Comparison of ENCODE assay signal across 20 cellular contexts in genomic region chr4:185903205-185903604, GRCh38.
DNase-seq lines count a peak whose midpoint lies in the region; ATAC-seq and TF ChIP-seq lines count a peak whose summit lies in the region.
"Had no signal": no experiment of that assay in that cellular context is flagged by ENCODE, and none has a peak within 500 bp of the region (broad histone marks: within the 10 kb centered on the region; RNA-seq: fewer than 3 reads in every experiment).

No MANE protein-coding gene starts in this region.

- no peak for TF ChIP-seq CTCF in RWPE1 (conservative IDR thresholded peaks at IDR 0.05; ENCODE audit: low read depth)
- no peak for TF ChIP-seq CTCF in choroid plexus epithelial cell (conservative IDR thresholded peaks at IDR 0.05; ENCODE audit: low read depth, low read length)
- no peak for TF ChIP-seq CTCF in mesothelial cell of epicardium (IDR thresholded peaks at IDR 0.05; ENCODE audit: unreplicated experiment)

- no peak overlapping the region for H3K4me3 Mint-ChIP-seq in mesothelial cell of epicardium
- H3K4me3 Mint-ChIP-seq in natural killer cell treated with Interleukin-12 subunit alpha and Interleukin-12 subunit beta and Interleukin-15 and Interleukin-18, amount 100 ng/mL, for 72 hours: no peak overlapping the region
- H3K4me3 Mint-ChIP-seq: CD4-positive, alpha-beta memory T cell; GM23338 had no signal

- H3K4me3 ChIP-seq in choroid plexus epithelial cell (ENCODE audit: low read depth, low read length): no peak overlapping the region
- H3K4me3 ChIP-seq: A549, BLaER1, GM12878, GM23338, Peyer's patch had no signal

- POLR2A ChIA-PET in RWPE1 (lab: Yijun Ruan, JAX; ENCODE audit: low non-redundant PET): no interaction called here

- H3K27ac Mint-ChIP-seq in mesothelial cell of epicardium: no peak overlapping the region
- H3K27ac Mint-ChIP-seq in natural killer cell treated with Interleukin-12 subunit alpha and Interleukin-12 subunit beta and Interleukin-15 and Interleukin-18, amount 100 ng/mL, for 72 hours: no peak overlapping the region
- H3K27ac Mint-ChIP-seq: CD4-positive, alpha-beta memory T cell; GM23338 had no signal

- in situ Hi-C loops in ACHN (cut with HindIII; ENCODE audit: low pct_ligation_motif_present, low pct_unique_long_range_greater_than_20kb, low sequenced_read_pairs): no loop called here

- H3K27ac ChIP-seq in RWPE1: no peak overlapping the region
- H3K27ac ChIP-seq: A549, BLaER1, Peyer's patch had no signal

- CTCF ChIA-PET in RWPE1 (lab: Yijun Ruan, JAX): no interaction called here

- H3K36me3 Mint-ChIP-seq in mesothelial cell of epicardium: no peaks in the 10 kb centered on the region
- no peaks in the 10 kb centered on the region for H3K36me3 Mint-ChIP-seq in natural killer cell treated with Interleukin-12 subunit alpha and Interleukin-12 subunit beta and Interleukin-15 and Interleukin-18, amount 100 ng/mL, for 72 hours
- H3K36me3 Mint-ChIP-seq: CD4-positive, alpha-beta memory T cell had no signal

- H3K9me3 Mint-ChIP-seq in mesothelial cell of epicardium: no peaks in the 10 kb centered on the region
- no peaks in the 10 kb centered on the region for H3K9me3 Mint-ChIP-seq in natural killer cell treated with Interleukin-12 subunit alpha and Interleukin-12 subunit beta and Interleukin-15 and Interleukin-18, amount 100 ng/mL, for 72 hours
- H3K9me3 Mint-ChIP-seq: GM23338 had no signal

- peak; percentile 14 for DNase-seq in ACHN
- peak; percentile 44 for DNase-seq in RWPE1 (ENCODE audit: low spot score)
- peak; percentile 47 for DNase-seq in choroid plexus epithelial cell (ENCODE audit: low read depth)
- peak; percentile 64 for DNase-seq in kidney tubule cell (ENCODE audit: low spot score)
- no peak for DNase-seq in mesothelial cell of epicardium (ENCODE audit: low spot score in 2 of 2, unreplicated experiment in 2 of 2)
- DNase-seq in natural killer cell treated with Interleukin-12 subunit alpha and Interleukin-12 subunit beta and Interleukin-15 and Interleukin-18, amount 100 ng/mL, for 72 hours (ENCODE audit: low spot score): no peak
- no peak for DNase-seq in NCI-H2171 treated with DMSO at 0.1 percent for 48 hours (lab: John Stamatoyannopoulos, UW)
- DNase-seq: CD4-positive, alpha-beta memory T cell; EL; HCEC 1CT; NCI-H1105; NCI-H2081; NCI-H446 treated with DMSO at 0.1 percent for 48 hours; NCI-H69; Peyer's patch had no signal

- no peak for ATAC-seq in HG02840 (IDR thresholded peaks at IDR 0.05; ENCODE audit: low FRiP score, unreplicated experiment)
- ATAC-seq in natural killer cell treated with Interleukin-12 subunit alpha and Interleukin-12 subunit beta and Interleukin-15 and Interleukin-18, amount 100 ng/mL, for 72 hours: no peak
- ATAC-seq: A549, GM12878, GM23338 had no signal

- no peaks in the 10 kb centered on the region for H3K4me1 Mint-ChIP-seq in mesothelial cell of epicardium
- H3K4me1 Mint-ChIP-seq in natural killer cell treated with Interleukin-12 subunit alpha and Interleukin-12 subunit beta and Interleukin-15 and Interleukin-18, amount 100 ng/mL, for 72 hours (ENCODE audit: low read depth in 2 of 2): no peaks in the 10 kb centered on the region
- H3K4me1 Mint-ChIP-seq: CD4-positive, alpha-beta memory T cell; GM23338 had no signal

- H3K27me3 Mint-ChIP-seq in mesothelial cell of epicardium (ENCODE audit: low read depth): peaks cover 15% of the 10 kb centered on the region
- H3K27me3 Mint-ChIP-seq in natural killer cell treated with Interleukin-12 subunit alpha and Interleukin-12 subunit beta and Interleukin-15 and Interleukin-18, amount 100 ng/mL, for 72 hours: peaks cover 2 to 7% of the 10 kb centered on the region in 2 donors

Comparison
In these comparisons a context has a peak if more than half of its experiments do, and no peak if none do; other contexts are left out.
1. DNase-seq: peak in ACHN (single experiment), RWPE1 (single experiment), choroid plexus epithelial cell (single experiment) and kidney tubule cell (single experiment); none in mesothelial cell of epicardium (0 of 2), natural killer cell treated with Interleukin-12 subunit alpha and Interleukin-12 subunit beta and Interleukin-15 and Interleukin-18, amount 100 ng/mL, for 72 hours (single experiment) and NCI-H2171 treated with DMSO at 0.1 percent for 48 hours (single experiment).